11 cellular contexts compared by ENCODE assay signal in genomic region chr20:38165966-38166706, GRCh38. TPM values are rescaled to one million over a fixed set of nuclear protein-coding genes. Genes with fewer than 3 reads are reported as not detected.
A peak's percentile ranks its signal among the peaks of the same experiment; 100 is the strongest.
DNase-seq lines count a peak whose midpoint lies in the region; ATAC-seq, FAIRE-seq and TF ChIP-seq lines count a peak whose summit lies in the region.
"Had no signal": no experiment of that assay in that cellular context is flagged by ENCODE, and none has a peak within 500 bp of the region (broad histone marks: within the 10 kb centered on the region; RNA-seq: fewer than 3 reads in every experiment).

No MANE protein-coding gene starts in this region.

- no peak for ATAC-seq in thoracic aorta (ENCODE audit: insufficient number of reproducible peaks, low FRiP score, low read depth)
- no peak for ATAC-seq in HG02623 (IDR thresholded peaks at IDR 0.05; ENCODE audit: unreplicated experiment)

- H3K9me3 ChIP-seq in OCI-LY3 (ENCODE audit: insufficient read depth, low read length): no peaks in the 10 kb centered on the region
- H3K9me3 ChIP-seq in thoracic aorta: no peaks in the 10 kb centered on the region
- H3K9me3 ChIP-seq: gastrocnemius medialis, ovary had no signal

- H3K79me2 ChIP-seq in OCI-LY3 (ENCODE audit: low read length): peaks cover 15% of the 10 kb centered on the region; the same call in 1 of the 2 replicates

- no peaks in the 10 kb centered on the region for H4K20me1 ChIP-seq in OCI-LY3 (ENCODE audit: insufficient read depth, low read length)

- H3K27me3 ChIP-seq in OCI-LY3 (ENCODE audit: low read depth, low read length): no peaks in the 10 kb centered on the region
- no peaks in the 10 kb centered on the region for H3K27me3 ChIP-seq in layer of hippocampus (ENCODE audit: control insufficient read depth, insufficient read depth, low read length)
- H3K27me3 ChIP-seq in thoracic aorta (replicated peaks; ENCODE audit: insufficient read depth): no peaks in the 10 kb centered on the region
- H3K27me3 ChIP-seq: gastrocnemius medialis, ovary had no signal

- DNase-seq in cardiac fibroblast (ENCODE audit: low read depth in 2 of 2): peak; percentile 46 to 67
- no peak for DNase-seq in thoracic aorta (ENCODE audit: low spot score)
- DNase-seq in G401 (ENCODE audit: low spot score): no peak
- no peak for DNase-seq in GM12892 (ENCODE audit: insufficient read length)

- in situ Hi-C loops in G401 (cut with HindIII; ENCODE audit: low sequenced_read_pairs): loop anchor here (5.0 kb wide), 1 partner anchor 94 kb away; no protein-coding TSS in a partner anchor

- no peak for TF ChIP-seq POLR2A in GM12892 (IDR thresholded peaks at IDR 0.05; ENCODE audit: low read depth, low read length)

- H3K4me1 ChIP-seq in OCI-LY3 (ENCODE audit: low read length) (peaks cover 45% of the 10 kb centered on the region), thoracic aorta (ENCODE audit: control insufficient read depth in 1 of 2, low read depth in 2 of 2) (peaks cover 27 to 87% of the 10 kb centered on the region in 2 donors)

- H3K4me2 ChIP-seq in OCI-LY3 (ENCODE audit: low read length): peak overlapping the region; percentile 83

- H3K9ac ChIP-seq in OCI-LY3 (ENCODE audit: low read length): peak overlapping the region; percentile 71; the same call in 1 of the 2 replicates

- H2AFZ ChIP-seq in OCI-LY3 (ENCODE audit: low read depth, low read length): peak overlapping the region; percentile 35; the same call in 1 of the 2 replicates

- H3K36me3 ChIP-seq in OCI-LY3 (replicated peaks; ENCODE audit: low read depth, low read length) (peaks cover under 1% of the 10 kb centered on the region), thoracic aorta (no peaks in the 10 kb centered on the region)
- H3K36me3 ChIP-seq: ovary had no signal

- TF ChIP-seq CTCF in OCI-LY3 (IDR thresholded peaks at IDR 0.05; ENCODE audit: low read depth, low read length) (no peak), cardiac fibroblast (IDR thresholded peaks at IDR 0.05; ENCODE audit: low read depth, low read length) (no peak), thoracic aorta (IDR thresholded peaks at IDR 0.05) (no peak)

- no peak for FAIRE-seq in GM12892 (lab: Jason Lieb, UNC)

- H3K27ac ChIP-seq in OCI-LY3 (ENCODE audit: low read length) (no peak overlapping the region), layer of hippocampus (ENCODE audit: low read depth, low read length) (peak overlapping the region; percentile 8), thoracic aorta (peak overlapping the region; percentile 83 to 86)

- peak overlapping the region; percentile 79 for H3K4me3 ChIP-seq in OCI-LY3 (ENCODE audit: low read length)
- no peak overlapping the region for H3K4me3 ChIP-seq in cardiac fibroblast (replicated peaks in 1 of 2; ENCODE audit: low read depth in 2 of 2, low read length in 2 of 2)
- no peak overlapping the region for H3K4me3 ChIP-seq in thoracic aorta

RNA-seq across cellular contexts. Expression of gene TGM2, which starts 1.1 kb away (rescaled TPM):
- 100 to 1,000 TPM; 371 to 755 TPM for total RNA-seq in thoracic aorta
- 13.1 and 23.4 TPM in 2 replicates for total RNA-seq in G401 (2014; rRNA removed; shearing (Covaris generic))
- polyA plus RNA-seq in GM12892 (2012; ENCODE audit: missing spikeins): 0.55 TPM
- total RNA-seq: CD8-positive, alpha-beta T cell; OCI-LY7 had no signal

Comparison
In these comparisons a context has a peak if more than half of its experiments do, and no peak if none do; other contexts are left out.
1. DNase-seq: peak in cardiac fibroblast (2 of 2); none in thoracic aorta (single experiment), G401 (single experiment) and GM12892 (single experiment).
2. RNA of gene TGM2, which starts 1.1 kb away (total RNA-seq): 371 to 755 TPM in thoracic aorta; 13.1 to 23.4 TPM in G401; every median in the first group is over 10 times any median in the second.